1 cellular context compared by ENCODE assay signal in the genomic region with DNA sequence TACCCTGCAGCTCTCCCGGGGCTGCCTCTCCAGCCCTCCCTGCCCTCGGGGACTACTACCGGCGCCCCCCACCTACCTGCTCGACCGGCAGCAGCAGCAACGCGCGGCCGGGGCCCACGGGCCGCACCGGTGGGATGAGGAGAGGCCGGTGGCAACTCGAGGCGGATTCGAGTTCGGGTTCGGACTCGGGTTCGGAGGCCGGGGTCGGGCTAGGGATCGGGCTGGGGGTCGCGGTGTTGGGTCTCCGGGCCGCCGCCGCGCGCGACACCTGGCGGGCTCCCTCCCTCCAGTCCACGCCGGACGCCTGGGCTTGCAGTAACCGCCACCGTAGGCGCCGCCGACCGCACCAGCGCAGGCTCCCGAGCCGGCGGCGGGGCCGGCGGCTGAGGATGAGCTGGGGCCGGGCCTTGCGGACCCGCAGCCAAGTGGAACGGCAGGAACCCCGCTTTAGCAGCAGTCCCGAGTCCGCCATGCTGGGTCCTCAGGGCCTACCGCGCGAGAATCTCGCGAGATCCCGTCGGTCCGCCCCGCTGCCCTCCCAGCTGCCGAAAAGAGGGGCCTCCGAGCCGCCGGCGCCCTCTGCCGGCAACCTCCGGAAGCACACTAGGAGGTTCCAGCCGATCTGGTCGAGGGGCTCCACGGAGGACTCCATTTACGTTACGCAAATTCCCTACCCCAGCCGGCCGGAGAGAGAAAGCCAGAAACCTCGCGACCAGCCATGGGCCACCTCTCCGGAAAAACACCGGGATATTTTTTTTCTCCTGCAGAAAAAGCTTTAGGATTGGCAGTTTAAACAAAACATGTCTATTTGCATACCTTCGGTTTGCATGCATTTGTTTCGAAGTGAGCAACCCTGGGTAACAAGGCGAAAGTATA.
A peak's percentile ranks its signal among the peaks of the same experiment; 100 is the strongest.
TF ChIP-seq lines count a peak whose summit lies in the region.

A gene (minus strand): TSS at position 483 of the 876 bp plus-strand sequence. CDS start 11 bp downstream, at position 472.

TF ChIP-seq in HEK293, 187 proteins besides CTCF, POLR2A, EP300 and RAD21 (continued from another document and continues in another):
- TF ChIP-seq, protein P1, sequence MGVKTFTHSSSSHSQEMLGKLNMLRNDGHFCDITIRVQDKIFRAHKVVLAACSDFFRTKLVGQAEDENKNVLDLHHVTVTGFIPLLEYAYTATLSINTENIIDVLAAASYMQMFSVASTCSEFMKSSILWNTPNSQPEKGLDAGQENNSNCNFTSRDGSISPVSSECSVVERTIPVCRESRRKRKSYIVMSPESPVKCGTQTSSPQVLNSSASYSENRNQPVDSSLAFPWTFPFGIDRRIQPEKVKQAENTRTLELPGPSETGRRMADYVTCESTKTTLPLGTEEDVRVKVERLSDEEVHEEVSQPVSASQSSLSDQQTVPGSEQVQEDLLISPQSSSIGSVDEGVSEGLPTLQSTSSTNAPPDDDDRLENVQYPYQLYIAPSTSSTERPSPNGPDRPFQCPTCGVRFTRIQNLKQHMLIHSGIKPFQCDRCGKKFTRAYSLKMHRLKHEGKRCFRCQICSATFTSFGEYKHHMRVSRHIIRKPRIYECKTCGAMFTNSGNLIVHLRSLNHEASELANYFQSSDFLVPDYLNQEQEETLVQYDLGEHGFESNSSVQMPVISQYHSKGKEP (tag by site-specific recombination; IDR thresholded peaks at IDR 0.05) = peak; percentile 70; the same call in 1 of the 2 replicates
- 0 out of 2 replicates have a peak, but pooled peaks have one; percentile 13 for TF ChIP-seq FEZF1 (tag by site-specific recombination; IDR thresholded peaks at IDR 0.05)
- no peak for TF ChIP-seq ZNF112 (tag by site-specific recombination; IDR thresholded peaks at IDR 0.05)
- peak; percentile 94 for TF ChIP-seq ZXDB (tag by site-specific recombination; IDR thresholded peaks at IDR 0.05)
- TF ChIP-seq ZNF660 (tag by site-specific recombination; IDR thresholded peaks at IDR 0.05) = peak; percentile 93; the same call in 1 of the 2 replicates
- 0 out of 2 replicates have a peak, but pooled peaks have one; percentile 3 for TF ChIP-seq ZNF677 (tag by site-specific recombination; IDR thresholded peaks at IDR 0.05)
- TF ChIP-seq ZNF335 (tag by site-specific recombination; conservative IDR thresholded peaks at IDR 0.05) = peak; percentile 47
- TF ChIP-seq ZNF473 (tag by site-specific recombination; IDR thresholded peaks at IDR 0.05) = no peak
- TF ChIP-seq, protein P2, sequence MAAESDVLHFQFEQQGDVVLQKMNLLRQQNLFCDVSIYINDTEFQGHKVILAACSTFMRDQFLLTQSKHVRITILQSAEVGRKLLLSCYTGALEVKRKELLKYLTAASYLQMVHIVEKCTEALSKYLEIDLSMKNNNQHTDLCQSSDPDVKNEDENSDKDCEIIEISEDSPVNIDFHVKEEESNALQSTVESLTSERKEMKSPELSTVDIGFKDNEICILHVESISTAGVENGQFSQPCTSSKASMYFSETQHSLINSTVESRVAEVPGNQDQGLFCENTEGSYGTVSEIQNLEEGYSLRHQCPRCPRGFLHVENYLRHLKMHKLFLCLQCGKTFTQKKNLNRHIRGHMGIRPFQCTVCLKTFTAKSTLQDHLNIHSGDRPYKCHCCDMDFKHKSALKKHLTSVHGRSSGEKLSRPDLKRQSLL (tag by site-specific recombination; IDR thresholded peaks at IDR 0.05) = no peak
- TF ChIP-seq, protein P3, sequence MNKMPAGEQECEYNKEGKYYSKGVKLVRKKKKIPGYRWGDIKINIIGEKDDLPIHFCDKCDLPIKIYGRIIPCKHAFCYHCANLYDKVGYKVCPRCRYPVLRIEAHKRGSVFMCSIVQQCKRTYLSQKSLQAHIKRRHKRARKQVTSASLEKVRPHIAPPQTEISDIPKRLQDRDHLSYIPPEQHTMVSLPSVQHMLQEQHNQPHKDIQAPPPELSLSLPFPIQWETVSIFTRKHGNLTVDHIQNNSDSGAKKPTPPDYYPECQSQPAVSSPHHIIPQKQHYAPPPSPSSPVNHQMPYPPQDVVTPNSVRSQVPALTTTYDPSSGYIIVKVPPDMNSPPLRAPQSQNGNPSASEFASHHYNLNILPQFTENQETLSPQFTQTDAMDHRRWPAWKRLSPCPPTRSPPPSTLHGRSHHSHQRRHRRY (tag by site-specific recombination; IDR thresholded peaks at IDR 0.05) = no peak
- TF ChIP-seq, protein P4, sequence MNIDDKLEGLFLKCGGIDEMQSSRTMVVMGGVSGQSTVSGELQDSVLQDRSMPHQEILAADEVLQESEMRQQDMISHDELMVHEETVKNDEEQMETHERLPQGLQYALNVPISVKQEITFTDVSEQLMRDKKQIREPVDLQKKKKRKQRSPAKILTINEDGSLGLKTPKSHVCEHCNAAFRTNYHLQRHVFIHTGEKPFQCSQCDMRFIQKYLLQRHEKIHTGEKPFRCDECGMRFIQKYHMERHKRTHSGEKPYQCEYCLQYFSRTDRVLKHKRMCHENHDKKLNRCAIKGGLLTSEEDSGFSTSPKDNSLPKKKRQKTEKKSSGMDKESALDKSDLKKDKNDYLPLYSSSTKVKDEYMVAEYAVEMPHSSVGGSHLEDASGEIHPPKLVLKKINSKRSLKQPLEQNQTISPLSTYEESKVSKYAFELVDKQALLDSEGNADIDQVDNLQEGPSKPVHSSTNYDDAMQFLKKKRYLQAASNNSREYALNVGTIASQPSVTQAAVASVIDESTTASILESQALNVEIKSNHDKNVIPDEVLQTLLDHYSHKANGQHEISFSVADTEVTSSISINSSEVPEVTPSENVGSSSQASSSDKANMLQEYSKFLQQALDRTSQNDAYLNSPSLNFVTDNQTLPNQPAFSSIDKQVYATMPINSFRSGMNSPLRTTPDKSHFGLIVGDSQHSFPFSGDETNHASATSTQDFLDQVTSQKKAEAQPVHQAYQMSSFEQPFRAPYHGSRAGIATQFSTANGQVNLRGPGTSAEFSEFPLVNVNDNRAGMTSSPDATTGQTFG (tag by site-specific recombination; IDR thresholded peaks at IDR 0.05; ENCODE audit: borderline replicate concordance) = no peak
- TF ChIP-seq ZNF24 (tag by site-specific recombination; IDR thresholded peaks at IDR 0.05) = peak; percentile 74
- no peak for TF ChIP-seq ZNF16 (tag by site-specific recombination; IDR thresholded peaks at IDR 0.05; ENCODE audit: low read depth)
- TF ChIP-seq, protein P5, sequence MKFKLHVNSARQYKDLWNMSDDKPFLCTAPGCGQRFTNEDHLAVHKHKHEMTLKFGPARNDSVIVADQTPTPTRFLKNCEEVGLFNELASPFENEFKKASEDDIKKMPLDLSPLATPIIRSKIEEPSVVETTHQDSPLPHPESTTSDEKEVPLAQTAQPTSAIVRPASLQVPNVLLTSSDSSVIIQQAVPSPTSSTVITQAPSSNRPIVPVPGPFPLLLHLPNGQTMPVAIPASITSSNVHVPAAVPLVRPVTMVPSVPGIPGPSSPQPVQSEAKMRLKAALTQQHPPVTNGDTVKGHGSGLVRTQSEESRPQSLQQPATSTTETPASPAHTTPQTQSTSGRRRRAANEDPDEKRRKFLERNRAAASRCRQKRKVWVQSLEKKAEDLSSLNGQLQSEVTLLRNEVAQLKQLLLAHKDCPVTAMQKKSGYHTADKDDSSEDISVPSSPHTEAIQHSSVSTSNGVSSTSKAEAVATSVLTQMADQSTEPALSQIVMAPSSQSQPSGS (tag by site-specific recombination; IDR thresholded peaks at IDR 0.05; ENCODE audit: low read depth) = no peak
- TF ChIP-seq, protein P6, sequence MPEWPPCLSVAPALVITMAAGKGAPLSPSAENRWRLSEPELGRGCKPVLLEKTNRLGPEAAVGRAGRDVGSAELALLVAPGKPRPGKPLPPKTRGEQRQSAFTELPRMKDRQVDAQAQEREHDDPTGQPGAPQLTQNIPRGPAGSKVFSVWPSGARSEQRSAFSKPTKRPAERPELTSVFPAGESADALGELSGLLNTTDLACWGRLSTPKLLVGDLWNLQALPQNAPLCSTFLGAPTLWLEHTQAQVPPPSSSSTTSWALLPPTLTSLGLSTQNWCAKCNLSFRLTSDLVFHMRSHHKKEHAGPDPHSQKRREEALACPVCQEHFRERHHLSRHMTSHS (tag by site-specific recombination; IDR thresholded peaks at IDR 0.05) = no peak
- 0 out of 2 replicates have a peak, but pooled peaks have one; percentile 11 for TF ChIP-seq ZFHX2 (tag by site-specific recombination; conservative IDR thresholded peaks at IDR 0.05)
- TF ChIP-seq ZNF626 (tag by site-specific recombination; IDR thresholded peaks at IDR 0.05) = no peak
- peak; percentile 88 for TF ChIP-seq SP3 (tag by site-specific recombination; IDR thresholded peaks at IDR 0.05)
- TF ChIP-seq ZNF394 (tag by site-specific recombination; IDR thresholded peaks at IDR 0.05; ENCODE audit: borderline replicate concordance) = no peak; the same call in 1 of the 2 replicates
- no peak for TF ChIP-seq ZNF621 (tag by site-specific recombination; IDR thresholded peaks at IDR 0.05)
- no peak for TF ChIP-seq ZNF658 (tag by site-specific recombination; IDR thresholded peaks at IDR 0.05)
- TF ChIP-seq ZNF776 (tag by site-specific recombination; IDR thresholded peaks at IDR 0.05; ENCODE audit: borderline replicate concordance) = no peak
- no peak for TF ChIP-seq ZNF202 (tag by site-specific recombination; IDR thresholded peaks at IDR 0.05; ENCODE audit: borderline replicate concordance)
- no peak for TF ChIP-seq ZSCAN23 (tag by site-specific recombination; IDR thresholded peaks at IDR 0.05)
- TF ChIP-seq, protein P7, sequence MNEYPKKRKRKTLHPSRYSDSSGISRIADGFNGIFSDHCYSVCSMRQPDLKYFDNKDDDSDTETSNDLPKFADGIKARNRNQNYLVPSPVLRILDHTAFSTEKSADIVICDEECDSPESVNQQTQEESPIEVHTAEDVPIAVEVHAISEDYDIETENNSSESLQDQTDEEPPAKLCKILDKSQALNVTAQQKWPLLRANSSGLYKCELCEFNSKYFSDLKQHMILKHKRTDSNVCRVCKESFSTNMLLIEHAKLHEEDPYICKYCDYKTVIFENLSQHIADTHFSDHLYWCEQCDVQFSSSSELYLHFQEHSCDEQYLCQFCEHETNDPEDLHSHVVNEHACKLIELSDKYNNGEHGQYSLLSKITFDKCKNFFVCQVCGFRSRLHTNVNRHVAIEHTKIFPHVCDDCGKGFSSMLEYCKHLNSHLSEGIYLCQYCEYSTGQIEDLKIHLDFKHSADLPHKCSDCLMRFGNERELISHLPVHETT (tag by site-specific recombination; IDR thresholded peaks at IDR 0.05) = peak; percentile 60; the same call in 1 of the 2 replicates
- TF ChIP-seq, protein P8, sequence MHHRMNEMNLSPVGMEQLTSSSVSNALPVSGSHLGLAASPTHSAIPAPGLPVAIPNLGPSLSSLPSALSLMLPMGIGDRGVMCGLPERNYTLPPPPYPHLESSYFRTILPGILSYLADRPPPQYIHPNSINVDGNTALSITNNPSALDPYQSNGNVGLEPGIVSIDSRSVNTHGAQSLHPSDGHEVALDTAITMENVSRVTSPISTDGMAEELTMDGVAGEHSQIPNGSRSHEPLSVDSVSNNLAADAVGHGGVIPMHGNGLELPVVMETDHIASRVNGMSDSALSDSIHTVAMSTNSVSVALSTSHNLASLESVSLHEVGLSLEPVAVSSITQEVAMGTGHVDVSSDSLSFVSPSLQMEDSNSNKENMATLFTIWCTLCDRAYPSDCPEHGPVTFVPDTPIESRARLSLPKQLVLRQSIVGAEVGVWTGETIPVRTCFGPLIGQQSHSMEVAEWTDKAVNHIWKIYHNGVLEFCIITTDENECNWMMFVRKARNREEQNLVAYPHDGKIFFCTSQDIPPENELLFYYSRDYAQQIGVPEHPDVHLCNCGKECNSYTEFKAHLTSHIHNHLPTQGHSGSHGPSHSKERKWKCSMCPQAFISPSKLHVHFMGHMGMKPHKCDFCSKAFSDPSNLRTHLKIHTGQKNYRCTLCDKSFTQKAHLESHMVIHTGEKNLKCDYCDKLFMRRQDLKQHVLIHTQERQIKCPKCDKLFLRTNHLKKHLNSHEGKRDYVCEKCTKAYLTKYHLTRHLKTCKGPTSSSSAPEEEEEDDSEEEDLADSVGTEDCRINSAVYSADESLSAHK (tag by site-specific recombination; IDR thresholded peaks at IDR 0.05) = peak; percentile 26
- peak; percentile 70; the same call in 1 of the 2 replicates for TF ChIP-seq ZNF629 (tag by site-specific recombination; IDR thresholded peaks at IDR 0.05)
- no peak for TF ChIP-seq ZNF830 (tag by site-specific recombination; IDR thresholded peaks at IDR 0.05; ENCODE audit: low read depth)
- TF ChIP-seq, protein P9, sequence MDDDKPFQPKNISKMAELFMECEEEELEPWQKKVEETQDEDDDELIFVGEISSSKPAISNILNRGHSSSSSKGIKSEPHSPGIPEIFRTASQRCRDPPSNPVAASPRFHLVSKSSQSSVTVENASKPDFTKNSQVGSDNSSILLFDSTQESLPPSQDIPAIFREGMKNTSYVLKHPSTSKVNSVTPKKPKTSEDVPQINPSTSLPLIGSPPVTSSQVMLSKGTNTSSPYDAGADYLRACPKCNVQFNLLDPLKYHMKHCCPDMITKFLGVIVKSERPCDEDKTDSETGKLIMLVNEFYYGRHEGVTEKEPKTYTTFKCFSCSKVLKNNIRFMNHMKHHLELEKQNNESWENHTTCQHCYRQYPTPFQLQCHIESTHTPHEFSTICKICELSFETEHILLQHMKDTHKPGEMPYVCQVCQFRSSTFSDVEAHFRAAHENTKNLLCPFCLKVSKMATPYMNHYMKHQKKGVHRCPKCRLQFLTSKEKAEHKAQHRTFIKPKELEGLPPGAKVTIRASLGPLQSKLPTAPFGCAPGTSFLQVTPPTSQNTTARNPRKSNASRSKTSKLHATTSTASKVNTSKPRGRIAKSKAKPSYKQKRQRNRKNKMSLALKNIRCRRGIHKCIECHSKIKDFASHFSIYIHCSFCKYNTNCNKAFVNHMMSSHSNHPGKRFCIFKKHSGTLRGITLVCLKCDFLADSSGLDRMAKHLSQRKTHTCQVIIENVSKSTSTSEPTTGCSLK (tag by site-specific recombination; IDR thresholded peaks at IDR 0.05) = no peak
- TF ChIP-seq SP2 (tag by site-specific recombination; IDR thresholded peaks at IDR 0.05) = peak; percentile 68
- TF ChIP-seq ZNF707 (tag by site-specific recombination; IDR thresholded peaks at IDR 0.05) = no peak
- TF ChIP-seq MYNN (tag by site-specific recombination; IDR thresholded peaks at IDR 0.05; ENCODE audit: borderline replicate concordance) = no peak
- peak; percentile 32; the same call in 1 of the 2 replicates for TF ChIP-seq WT1 (tag by site-specific recombination; IDR thresholded peaks at IDR 0.05)
